ENCODE assay signal across 1 cellular context in the genomic region with DNA sequence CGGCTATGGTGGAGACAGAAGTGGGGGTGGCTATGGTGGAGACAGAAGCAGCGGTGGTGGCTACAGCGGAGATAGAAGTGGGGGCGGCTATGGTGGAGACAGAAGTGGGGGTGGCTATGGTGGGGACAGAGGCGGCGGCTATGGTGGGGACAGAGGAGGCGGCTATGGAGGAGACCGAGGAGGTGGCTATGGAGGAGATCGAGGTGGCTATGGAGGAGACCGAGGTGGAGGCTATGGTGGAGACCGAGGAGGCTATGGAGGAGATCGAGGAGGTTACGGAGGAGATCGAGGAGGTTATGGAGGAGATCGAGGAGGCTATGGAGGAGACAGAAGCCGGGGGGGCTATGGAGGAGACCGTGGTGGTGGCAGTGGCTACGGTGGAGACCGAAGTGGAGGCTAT.
TF ChIP-seq lines count a peak whose summit lies in the region.

No MANE protein-coding gene starts in this region.

TF ChIP-seq in K562, 482 proteins besides CTCF, POLR2A, EP300 and RAD21:
- TF ChIP-seq ZNF644 (tag; IDR thresholded peaks at IDR 0.05; ENCODE audit: low read depth) (no peak), NR2C2 (CRISPR knock-in tag; IDR thresholded peaks at IDR 0.05) (no peak), NR2C2 (tag; IDR thresholded peaks at IDR 0.05) (no peak), HBP1 (CRISPR knock-in tag; IDR thresholded peaks at IDR 0.05) (0 out of 2 replicates have a peak, but pooled peaks have one; percentile 11), MTF1 (CRISPR knock-in tag; IDR thresholded peaks at IDR 0.05; ENCODE audit: borderline replicate concordance) (no peak), MAZ (CRISPR knock-in tag; conservative IDR thresholded peaks at IDR 0.05 in 1 of 2, IDR thresholded peaks at IDR 0.05 in 1 of 2) (no peak), POLR2G (IDR thresholded peaks at IDR 0.05; ENCODE audit: low read depth, low read length) (peak; percentile 46; the same call in 1 of the 2 replicates), MYC (IDR thresholded peaks at IDR 0.05; ENCODE audit: low read depth, low read length) (no peak), MYC (CRISPR knock-in tag; IDR thresholded peaks at IDR 0.05; ENCODE audit: borderline replicate concordance, low read depth) (no peak), PHB (CRISPR knock-in tag; IDR thresholded peaks at IDR 0.05) (no peak), TFAP4 (CRISPR knock-in tag; IDR thresholded peaks at IDR 0.05; ENCODE audit: borderline replicate concordance) (no peak), KAT8 (IDR thresholded peaks at IDR 0.05; ENCODE audit: low read depth) (no peak), HMG20B (CRISPR knock-in tag; IDR thresholded peaks at IDR 0.05) (no peak), FOXJ2 (tag; IDR thresholded peaks at IDR 0.05) (no peak), CCAR2 (IDR thresholded peaks at IDR 0.05; ENCODE audit: low read depth, low read length) (no peak), ZNF282 (CRISPR knock-in tag; IDR thresholded peaks at IDR 0.05) (no peak), GTF2F1 (IDR thresholded peaks at IDR 0.05; ENCODE audit: low read depth, low read length) (no peak), TRIM28 (IDR thresholded peaks at IDR 0.05) (no peak), SUPT5H (IDR thresholded peaks at IDR 0.05) (peak; percentile 62), COPS2 (conservative IDR thresholded peaks at IDR 0.05) (no peak), CXXC5 (CRISPR knock-in tag; IDR thresholded peaks at IDR 0.05) (no peak), ZNF175 (CRISPR knock-in tag; IDR thresholded peaks at IDR 0.05; ENCODE audit: low read depth) (no peak)
- TF ChIP-seq, protein P1, sequence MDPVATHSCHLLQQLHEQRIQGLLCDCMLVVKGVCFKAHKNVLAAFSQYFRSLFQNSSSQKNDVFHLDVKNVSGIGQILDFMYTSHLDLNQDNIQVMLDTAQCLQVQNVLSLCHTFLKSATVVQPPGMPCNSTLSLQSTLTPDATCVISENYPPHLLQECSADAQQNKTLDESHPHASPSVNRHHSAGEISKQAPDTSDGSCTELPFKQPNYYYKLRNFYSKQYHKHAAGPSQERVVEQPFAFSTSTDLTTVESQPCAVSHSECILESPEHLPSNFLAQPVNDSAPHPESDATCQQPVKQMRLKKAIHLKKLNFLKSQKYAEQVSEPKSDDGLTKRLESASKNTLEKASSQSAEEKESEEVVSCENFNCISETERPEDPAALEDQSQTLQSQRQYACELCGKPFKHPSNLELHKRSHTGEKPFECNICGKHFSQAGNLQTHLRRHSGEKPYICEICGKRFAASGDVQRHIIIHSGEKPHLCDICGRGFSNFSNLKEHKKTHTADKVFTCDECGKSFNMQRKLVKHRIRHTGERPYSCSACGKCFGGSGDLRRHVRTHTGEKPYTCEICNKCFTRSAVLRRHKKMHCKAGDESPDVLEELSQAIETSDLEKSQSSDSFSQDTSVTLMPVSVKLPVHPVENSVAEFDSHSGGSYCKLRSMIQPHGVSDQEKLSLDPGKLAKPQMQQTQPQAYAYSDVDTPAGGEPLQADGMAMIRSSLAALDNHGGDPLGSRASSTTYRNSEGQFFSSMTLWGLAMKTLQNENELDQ (CRISPR knock-in tag; IDR thresholded peaks at IDR 0.05; ENCODE audit: borderline replicate concordance), result no peak
- TF ChIP-seq, protein P2, sequence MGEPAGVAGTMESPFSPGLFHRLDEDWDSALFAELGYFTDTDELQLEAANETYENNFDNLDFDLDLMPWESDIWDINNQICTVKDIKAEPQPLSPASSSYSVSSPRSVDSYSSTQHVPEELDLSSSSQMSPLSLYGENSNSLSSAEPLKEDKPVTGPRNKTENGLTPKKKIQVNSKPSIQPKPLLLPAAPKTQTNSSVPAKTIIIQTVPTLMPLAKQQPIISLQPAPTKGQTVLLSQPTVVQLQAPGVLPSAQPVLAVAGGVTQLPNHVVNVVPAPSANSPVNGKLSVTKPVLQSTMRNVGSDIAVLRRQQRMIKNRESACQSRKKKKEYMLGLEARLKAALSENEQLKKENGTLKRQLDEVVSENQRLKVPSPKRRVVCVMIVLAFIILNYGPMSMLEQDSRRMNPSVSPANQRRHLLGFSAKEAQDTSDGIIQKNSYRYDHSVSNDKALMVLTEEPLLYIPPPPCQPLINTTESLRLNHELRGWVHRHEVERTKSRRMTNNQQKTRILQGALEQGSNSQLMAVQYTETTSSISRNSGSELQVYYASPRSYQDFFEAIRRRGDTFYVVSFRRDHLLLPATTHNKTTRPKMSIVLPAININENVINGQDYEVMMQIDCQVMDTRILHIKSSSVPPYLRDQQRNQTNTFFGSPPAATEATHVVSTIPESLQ (CRISPR knock-in tag; IDR thresholded peaks at IDR 0.05), result no peak
- TF ChIP-seq, protein P3, sequence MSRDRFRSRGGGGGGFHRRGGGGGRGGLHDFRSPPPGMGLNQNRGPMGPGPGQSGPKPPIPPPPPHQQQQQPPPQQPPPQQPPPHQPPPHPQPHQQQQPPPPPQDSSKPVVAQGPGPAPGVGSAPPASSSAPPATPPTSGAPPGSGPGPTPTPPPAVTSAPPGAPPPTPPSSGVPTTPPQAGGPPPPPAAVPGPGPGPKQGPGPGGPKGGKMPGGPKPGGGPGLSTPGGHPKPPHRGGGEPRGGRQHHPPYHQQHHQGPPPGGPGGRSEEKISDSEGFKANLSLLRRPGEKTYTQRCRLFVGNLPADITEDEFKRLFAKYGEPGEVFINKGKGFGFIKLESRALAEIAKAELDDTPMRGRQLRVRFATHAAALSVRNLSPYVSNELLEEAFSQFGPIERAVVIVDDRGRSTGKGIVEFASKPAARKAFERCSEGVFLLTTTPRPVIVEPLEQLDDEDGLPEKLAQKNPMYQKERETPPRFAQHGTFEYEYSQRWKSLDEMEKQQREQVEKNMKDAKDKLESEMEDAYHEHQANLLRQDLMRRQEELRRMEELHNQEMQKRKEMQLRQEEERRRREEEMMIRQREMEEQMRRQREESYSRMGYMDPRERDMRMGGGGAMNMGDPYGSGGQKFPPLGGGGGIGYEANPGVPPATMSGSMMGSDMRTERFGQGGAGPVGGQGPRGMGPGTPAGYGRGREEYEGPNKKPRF (IDR thresholded peaks at IDR 0.05; ENCODE audit: low read depth, low read length), result no peak
